ENCODE assay signal across 24 cellular contexts in genomic region chr16:61797960-61798359, GRCh38.
"Had no signal": no experiment of that assay in that cellular context is flagged by ENCODE, and none has a peak within 500 bp of the region (broad histone marks: within the 10 kb centered on the region; RNA-seq: fewer than 3 reads in every experiment).

No MANE protein-coding gene starts in this region.

- H3K36me3 ChIP-seq: left lung, lower lobe of right lung, neutrophil, ovary, right atrium auricular region, spleen, suprapubic skin, thoracic aorta, tibial artery, uterus had no signal

- DNase-seq: hypothalamus; immature natural killer cell; kidney; left colon; left lung; lower lobe of right lung; mammary epithelial cell; mesenchymal stem cell; naive thymus-derived CD8-positive, alpha-beta T cell; occipital lobe; ovary; small intestine; spleen; stimulated activated CD4-positive, alpha-beta T cell treated with anti-CD3 and anti-CD28 coated beads, Interleukin-4, amount 100 ng/mL, for 24 hours; stimulated activated naive CD4-positive, alpha-beta T cell; tibial artery; uterus had no signal

- ATAC-seq: left colon; left lung; lower lobe of right lung; naive thymus-derived CD8-positive, alpha-beta T cell; sciatic nerve; stimulated activated effector memory CD8-positive, alpha-beta T cell treated with anti-CD3 and anti-CD28 coated beads, Interleukin-12 subunit alpha, Interleukin-12 subunit beta, amount 100 ng/mL, for 72 hours had no signal

- H3K27me3 ChIP-seq: left lung, neutrophil, ovary, right atrium auricular region, spleen, suprapubic skin, tibial artery, uterus had no signal

- H3K27ac ChIP-seq: left lung, lower lobe of right lung, neutrophil, ovary, right atrium auricular region, spleen, suprapubic skin, tibial artery, uterus had no signal

- H3K4me1 ChIP-seq: left lung, lower lobe of right lung, right atrium auricular region, spleen, suprapubic skin, uterus had no signal

- H3K9me3 ChIP-seq: lower lobe of right lung, neutrophil, ovary, suprapubic skin, thoracic aorta, tibial artery, uterus had no signal

- FAIRE-seq: islet of Langerhans, kidney, small intestine had no signal

- H3K4me3 ChIP-seq: left lung, lower lobe of right lung, ovary, right atrium auricular region, spleen, suprapubic skin, thoracic aorta, tibial artery, uterus had no signal
